13 cellular contexts compared by ENCODE assay signal in genomic region chr17:3885970-3886369, GRCh38. TPM values are rescaled to one million over a fixed set of nuclear protein-coding genes. Genes with fewer than 3 reads are reported as not detected.
DNase-seq lines count a peak whose midpoint lies in the region; ATAC-seq and TF ChIP-seq lines count a peak whose summit lies in the region.
"Had no signal": no experiment of that assay in that cellular context is flagged by ENCODE, and none has a peak within 500 bp of the region (broad histone marks: within the 10 kb centered on the region; RNA-seq: fewer than 3 reads in every experiment).

No MANE protein-coding gene starts in this region.

- DNase-seq in activated CD8-positive, alpha-beta T cell treated with anti-CD3 and anti-CD28 coated beads, Interleukin-2, amount 10 ng/mL, durations not matched to agents 7 days and 5 days: no peak
- DNase-seq in activated CD8-positive, alpha-beta T cell treated with anti-CD3 and anti-CD28 coated beads for 36 hours: no peak
- DNase-seq in T1000 (lab: John Stamatoyannopoulos, UW) (peak; percentile 18), fibroblast of the conjunctiva (ENCODE audit: low read depth) (peak; percentile 61), KBM-7 (no peak)
- no peak for DNase-seq in stimulated activated naive B cell treated with anti-CD40 and anti-IgM and Interleukin-4, amounts not matched to agents 10 μg/mL and 1 μg/mL and 100 μg/mL, for 72 hours
- DNase-seq: activated T-cell treated with anti-CD3 and anti-CD28 coated beads, Interleukin-2, amount 50 U/mL, for 72 hours; cortex of kidney; NCI-H1694 treated with DMSO at 0.1 percent for 48 hours; OCI-M1; stimulated activated CD4-positive, alpha-beta T cell treated with anti-CD3 and anti-CD28 coated beads, Interleukin-4, amount 100 ng/mL, for 1 hour had no signal

- POLR2A ChIA-PET in activated CD8-positive, alpha-beta T cell treated with anti-CD3 and anti-CD28 coated beads, Interleukin-2, amount 10 ng/mL, durations not matched to agents 7 days and 5 days (lab: Charles Lee): no interaction called here
- POLR2A ChIA-PET in activated CD8-positive, alpha-beta T cell treated with anti-CD3 and anti-CD28 coated beads for 36 hours (lab: Charles Lee): interaction anchor here (0.7 kb wide), 2 partner anchors 8 to 131 kb away, joined by 3 read pairs; no protein-coding TSS in a partner anchor

- ATAC-seq in activated CD8-positive, alpha-beta T cell treated with anti-CD3 and anti-CD28 coated beads, Interleukin-2, amount 10 ng/mL, durations not matched to agents 7 days and 5 days: no peak
- no peak for ATAC-seq in activated CD8-positive, alpha-beta T cell treated with anti-CD3 and anti-CD28 coated beads for 36 hours
- ATAC-seq in stimulated activated naive B cell treated with anti-CD40 and anti-IgM and Interleukin-4, amounts not matched to agents 10 μg/mL and 1 μg/mL and 100 μg/mL, for 72 hours (replicated peaks): no peak
- no peak for ATAC-seq in GM18520 (IDR thresholded peaks at IDR 0.05; ENCODE audit: unreplicated experiment)
- ATAC-seq in GM21786 (IDR thresholded peaks at IDR 0.05; ENCODE audit: unreplicated experiment): no peak

- H3K27me3 Mint-ChIP-seq in activated CD8-positive, alpha-beta T cell treated with anti-CD3 and anti-CD28 coated beads, Interleukin-2, amount 10 ng/mL, durations not matched to agents 7 days and 5 days (ENCODE audit: low read depth): no peaks in the 10 kb centered on the region
- no peaks in the 10 kb centered on the region for H3K27me3 Mint-ChIP-seq in activated CD8-positive, alpha-beta T cell treated with anti-CD3 and anti-CD28 coated beads for 36 hours
- H3K27me3 Mint-ChIP-seq in stimulated activated naive B cell treated with anti-CD40 and anti-IgM and Interleukin-4, amounts not matched to agents 10 μg/mL and 1 μg/mL and 100 μg/mL, for 72 hours: no peaks in the 10 kb centered on the region

- in situ Hi-C loops in KBM-7 (cut with MboI; ENCODE audit: low pct_unique_long_range_greater_than_20kb, low sequenced_read_pairs): no loop called here

- peak overlapping the region; percentile 89 for H3K27ac Mint-ChIP-seq in activated CD8-positive, alpha-beta T cell treated with anti-CD3 and anti-CD28 coated beads, Interleukin-2, amount 10 ng/mL, durations not matched to agents 7 days and 5 days
- H3K27ac Mint-ChIP-seq in activated CD8-positive, alpha-beta T cell treated with anti-CD3 and anti-CD28 coated beads for 36 hours: no peak overlapping the region
- peak overlapping the region; percentile 47 for H3K27ac Mint-ChIP-seq in stimulated activated naive B cell treated with anti-CD40 and anti-IgM and Interleukin-4, amounts not matched to agents 10 μg/mL and 1 μg/mL and 100 μg/mL, for 72 hours
- H3K27ac Mint-ChIP-seq: activated T-cell treated with anti-CD3 and anti-CD28 coated beads, Interleukin-2, amount 50 U/mL, for 72 hours had no signal

- intact Hi-C loops in activated CD8-positive, alpha-beta T cell treated with anti-CD3 and anti-CD28 coated beads for 36 hours (cut with micrococcal nuclease): no loop called here

- H3K36me3 Mint-ChIP-seq in activated CD8-positive, alpha-beta T cell treated with anti-CD3 and anti-CD28 coated beads, Interleukin-2, amount 10 ng/mL, durations not matched to agents 7 days and 5 days (ENCODE audit: low read depth): peaks cover 2% of the 10 kb centered on the region
- no peaks in the 10 kb centered on the region for H3K36me3 Mint-ChIP-seq in activated CD8-positive, alpha-beta T cell treated with anti-CD3 and anti-CD28 coated beads for 36 hours (ENCODE audit: low read depth)
- H3K36me3 Mint-ChIP-seq in stimulated activated naive B cell treated with anti-CD40 and anti-IgM and Interleukin-4, amounts not matched to agents 10 μg/mL and 1 μg/mL and 100 μg/mL, for 72 hours: peaks cover 14 to 32% of the 10 kb centered on the region in 2 donors

- no peak overlapping the region for H3K4me3 Mint-ChIP-seq in activated CD8-positive, alpha-beta T cell treated with anti-CD3 and anti-CD28 coated beads, Interleukin-2, amount 10 ng/mL, durations not matched to agents 7 days and 5 days
- no peak overlapping the region for H3K4me3 Mint-ChIP-seq in activated CD8-positive, alpha-beta T cell treated with anti-CD3 and anti-CD28 coated beads for 36 hours
- no peak overlapping the region for H3K4me3 Mint-ChIP-seq in stimulated activated naive B cell treated with anti-CD40 and anti-IgM and Interleukin-4, amounts not matched to agents 10 μg/mL and 1 μg/mL and 100 μg/mL, for 72 hours
- H3K4me3 Mint-ChIP-seq: activated T-cell treated with anti-CD3 and anti-CD28 coated beads, Interleukin-2, amount 50 U/mL, for 72 hours had no signal

- H3K9me3 Mint-ChIP-seq in activated CD8-positive, alpha-beta T cell treated with anti-CD3 and anti-CD28 coated beads, Interleukin-2, amount 10 ng/mL, durations not matched to agents 7 days and 5 days (ENCODE audit: insufficient read depth): no peaks in the 10 kb centered on the region
- H3K9me3 Mint-ChIP-seq in activated CD8-positive, alpha-beta T cell treated with anti-CD3 and anti-CD28 coated beads for 36 hours: no peaks in the 10 kb centered on the region
- H3K9me3 Mint-ChIP-seq in stimulated activated naive B cell treated with anti-CD40 and anti-IgM and Interleukin-4, amounts not matched to agents 10 μg/mL and 1 μg/mL and 100 μg/mL, for 72 hours: no peaks in the 10 kb centered on the region
- H3K9me3 Mint-ChIP-seq: activated T-cell treated with anti-CD3 and anti-CD28 coated beads, Interleukin-2, amount 50 U/mL, for 72 hours had no signal

- H3K4me1 Mint-ChIP-seq in activated CD8-positive, alpha-beta T cell treated with anti-CD3 and anti-CD28 coated beads, Interleukin-2, amount 10 ng/mL, durations not matched to agents 7 days and 5 days (ENCODE audit: low read depth): peaks cover 32% of the 10 kb centered on the region
- H3K4me1 Mint-ChIP-seq in activated CD8-positive, alpha-beta T cell treated with anti-CD3 and anti-CD28 coated beads for 36 hours (ENCODE audit: low read depth): peaks cover 19% of the 10 kb centered on the region
- H3K4me1 Mint-ChIP-seq in stimulated activated naive B cell treated with anti-CD40 and anti-IgM and Interleukin-4, amounts not matched to agents 10 μg/mL and 1 μg/mL and 100 μg/mL, for 72 hours: peaks cover 40 to 64% of the 10 kb centered on the region in 2 donors

- no peak for TF ChIP-seq CTCF in activated CD8-positive, alpha-beta T cell treated with anti-CD3 and anti-CD28 coated beads for 36 hours (IDR thresholded peaks at IDR 0.05)

- CTCF ChIA-PET in activated CD8-positive, alpha-beta T cell treated with anti-CD3 and anti-CD28 coated beads, Interleukin-2, amount 10 ng/mL, durations not matched to agents 7 days and 5 days (lab: Charles Lee): no interaction called here
- CTCF ChIA-PET in activated CD8-positive, alpha-beta T cell treated with anti-CD3 and anti-CD28 coated beads for 36 hours (lab: Charles Lee): interaction anchor here (2.0 kb wide), 1 partner anchor 28 kb away, joined by 8 read pairs; no protein-coding TSS in a partner anchor

RNA-seq across cellular contexts. Expression of gene CAMKK1, which starts 6.9 kb away (rescaled TPM):
- 1 to 10 TPM; 3.3 to 4.0 TPM for total RNA-seq in activated CD8-positive, alpha-beta T cell treated with anti-CD3 and anti-CD28 coated beads, Interleukin-2, amount 10 ng/mL, durations not matched to agents 7 days and 5 days
- 1 to 10 TPM; 6.7 to 6.9 TPM for total RNA-seq in activated CD8-positive, alpha-beta T cell treated with anti-CD3 and anti-CD28 coated beads for 36 hours

RNA-seq across cellular contexts. Expression of gene P2RX1, which starts 30.3 kb away (rescaled TPM):
- total RNA-seq in activated CD8-positive, alpha-beta T cell treated with anti-CD3 and anti-CD28 coated beads, Interleukin-2, amount 10 ng/mL, durations not matched to agents 7 days and 5 days: 1 to 10 TPM; 1.1 TPM
- 1 to 10 TPM in 1 of 2 experiments, under 1 TPM in 1; 0.43 to 1.7 TPM for total RNA-seq in activated CD8-positive, alpha-beta T cell treated with anti-CD3 and anti-CD28 coated beads for 36 hours

RNA-seq across cellular contexts. Expression of gene NCBP3, which starts 39.9 kb away (rescaled TPM):
- total RNA-seq in activated CD8-positive, alpha-beta T cell treated with anti-CD3 and anti-CD28 coated beads, Interleukin-2, amount 10 ng/mL, durations not matched to agents 7 days and 5 days: 10 to 100 TPM; 39.1 to 42.6 TPM
- 10 to 100 TPM; 34.7 to 41.1 TPM for total RNA-seq in activated CD8-positive, alpha-beta T cell treated with anti-CD3 and anti-CD28 coated beads for 36 hours

Comparison
In these comparisons a context has a peak if more than half of its experiments do, and no peak if none do; other contexts are left out.
1. DNase-seq: peak in T1000 (single experiment) and fibroblast of the conjunctiva (single experiment); none in activated CD8-positive, alpha-beta T cell treated with anti-CD3 and anti-CD28 coated beads, Interleukin-2, amount 10 ng/mL, durations not matched to agents 7 days and 5 days (single experiment), activated CD8-positive, alpha-beta T cell treated with anti-CD3 and anti-CD28 coated beads for 36 hours (single experiment), stimulated activated naive B cell treated with anti-CD40 and anti-IgM and Interleukin-4, amounts not matched to agents 10 μg/mL and 1 μg/mL and 100 μg/mL, for 72 hours (single experiment) and KBM-7 (single experiment).